In the genomic region with DNA sequence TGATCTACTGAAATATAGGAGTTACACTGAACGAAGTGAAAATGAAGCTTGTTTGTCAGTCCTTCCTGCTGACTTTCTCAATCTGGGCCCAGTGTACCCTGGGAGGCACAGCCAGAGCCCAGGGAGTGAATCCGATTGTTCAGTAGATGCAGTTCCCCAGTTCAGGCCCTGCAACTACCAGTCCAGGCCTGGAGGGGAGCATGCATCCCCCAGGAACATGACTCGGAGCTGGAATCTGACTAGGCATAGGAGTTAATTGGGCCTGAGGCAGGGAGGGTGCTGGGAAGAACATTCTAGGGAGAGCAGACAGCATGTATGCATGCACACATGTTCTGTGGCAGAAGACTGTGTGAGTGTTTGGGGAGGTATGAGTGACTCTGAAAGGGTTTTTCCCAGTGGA, we compare ENCODE assay signal across 25 cellular contexts. TPM values are rescaled to one million over a fixed set of nuclear protein-coding genes. Genes with fewer than 3 reads are reported as not detected.
DNase-seq lines count a peak whose midpoint lies in the region; ATAC-seq and TF ChIP-seq lines count a peak whose summit lies in the region.
"Had no signal": no experiment of that assay in that cellular context is flagged by ENCODE, and none has a peak within 500 bp of the region (broad histone marks: within the 10 kb centered on the region; RNA-seq: fewer than 3 reads in every experiment).

No MANE protein-coding gene starts in this region.

- DNase-seq in caudate nucleus (lab: John Stamatoyannopoulos, UW) (no peak), dorsolateral prefrontal cortex (peak in 1 of 10 donors; percentile 2), left lobe of liver (ENCODE audit: low spot score) (peak; percentile 8), substantia nigra (lab: John Stamatoyannopoulos, UW) (no peak), osteoblast (ENCODE audit: insufficient read length, low spot score, missing footprints) (no peak), NCI-H1436 (lab: John Stamatoyannopoulos, UW) (no peak), SIG-M5 treated with dmso at 0.1 percent for 504 hours (lab: John Stamatoyannopoulos, UW; ENCODE audit: unreplicated experiment) (no peak)
- DNase-seq: CD8-positive, alpha-beta memory T cell; DMS 273 treated with DMSO at 0.1 percent for 48 hours; DMS79; EL; GDM1; HCEC 1CT; Kasumi-1; NCI-H1105; NCI-H2029 treated with DMSO at 0.1 percent for 48 hours; NCI-H2227 treated with DMSO at 0.1 percent for 48 hours; NCI-H510A; NCI-H69; Right ventricle myocardium superior; RPMI8226 had no signal

- H4K20me1 ChIP-seq in osteoblast (ENCODE audit: insufficient read depth, low read length): no peaks in the 10 kb centered on the region

- no peak overlapping the region for H2AFZ ChIP-seq in osteoblast (ENCODE audit: low read length)

- no peak for ATAC-seq in left lobe of liver
- ATAC-seq: K562 had no signal

- no peak overlapping the region for H3K4me2 ChIP-seq in osteoblast (ENCODE audit: insufficient read depth, low read length)

- no peak overlapping the region for H3K4me3 ChIP-seq in dorsolateral prefrontal cortex
- no peak overlapping the region for H3K4me3 ChIP-seq in osteoblast (ENCODE audit: insufficient read depth, low read length)
- H3K4me3 ChIP-seq: K562 had no signal

- no peaks in the 10 kb centered on the region for H3K4me1 ChIP-seq in osteoblast (ENCODE audit: insufficient read depth, low read length)

- no peaks in the 10 kb centered on the region for H3K79me2 ChIP-seq in osteoblast (ENCODE audit: insufficient read depth, low read length)

- H3K27ac ChIP-seq in caudate nucleus (ENCODE audit: low read depth, low read length) (peak overlapping the region; percentile 93), dorsolateral prefrontal cortex (peak overlapping the region in 57 of 59 donors; percentile 8 to 96 (median 92)), substantia nigra (ENCODE audit: low read depth, low read length, poor library complexity, severe bottlenecking) (peak overlapping the region; percentile 44), osteoblast (ENCODE audit: low read depth, low read length) (no peak overlapping the region)

- no peaks in the 10 kb centered on the region for H3K36me3 ChIP-seq in osteoblast (ENCODE audit: insufficient read depth, low read length)

- no peak for TF ChIP-seq CTCF in dorsolateral prefrontal cortex (IDR thresholded peaks at IDR 0.05 in 54 of 56, conservative IDR thresholded peaks at IDR 0.05 in 2 of 56; ENCODE audit: low read depth in 1 of 56, partially characterized antibody in 56 of 56)
- TF ChIP-seq CTCF in osteoblast (IDR thresholded peaks at IDR 0.05; ENCODE audit: extremely low read depth, low read depth, low read length): no peak

- H3K27me3 ChIP-seq in dorsolateral prefrontal cortex: no peaks in the 10 kb centered on the region
- H3K27me3 ChIP-seq in osteoblast (ENCODE audit: insufficient read depth, low read length): no peaks in the 10 kb centered on the region

- H3K9me3 ChIP-seq in osteoblast (ENCODE audit: low read depth, low read length): no peaks in the 10 kb centered on the region

- intact Hi-C loops in dorsolateral prefrontal cortex (cut with DNase I): loop anchor here (2.0 to 5.0 kb wide), 2 partner anchors 44 to 104 kb away; partner anchors contain the start of gene PHACTR3 (in 1 of the 2)

RNA-seq across cellular contexts. Expression of gene PHACTR3, which starts 42.1 kb away (rescaled TPM):
- total RNA-seq in dorsolateral prefrontal cortex (100 to 1,000 TPM in 74 of 120 experiments, 10 to 100 TPM in 46; 79.3 to 168 (median 106) TPM), left lobe of liver (0.25 TPM), osteoblast (not detected in 2 replicates)
- total RNA-seq: B cell; CD8-positive, alpha-beta memory T cell; K562; M059J; SK-MEL-5 had no signal

Comparison
In these comparisons a context has a peak if more than half of its experiments do, and no peak if none do; other contexts are left out.
1. RNA of gene PHACTR3, which starts 42.1 kb away (total RNA-seq): 79.3 to 168 TPM in dorsolateral prefrontal cortex; 0.25 TPM in left lobe of liver (single experiment) and not detected in osteoblast; every median in the first group is over 10 times any median in the second.